10 cellular contexts compared by ENCODE assay signal in genomic region chr1:156631152-156631551, GRCh38. TPM values are rescaled to one million over a fixed set of nuclear protein-coding genes. Genes with fewer than 3 reads are reported as not detected.
DNase-seq lines count a peak whose midpoint lies in the region; ATAC-seq, FAIRE-seq and TF ChIP-seq lines count a peak whose summit lies in the region.
"Not testable (repeated sequence)": the region's sequence is repeated elsewhere in the genome, so short reads cannot be mapped to it uniquely, and the experiment has no call there.
"Had no signal": no experiment of that assay in that cellular context is flagged by ENCODE, and none has a peak within 500 bp of the region (broad histone marks: within the 10 kb centered on the region; RNA-seq: fewer than 3 reads in every experiment).

No MANE protein-coding gene starts in this region.

- TF ChIP-seq POLR2A in HepG2 (IDR thresholded peaks at IDR 0.05; ENCODE audit: insufficient read depth in 1 of 2, low read depth in 2 of 2, low read length in 2 of 2): not testable (repeated sequence)

- not testable (repeated sequence) for H4K20me1 ChIP-seq in OCI-LY7 (ENCODE audit: insufficient read depth, low read length); HepG2 (ENCODE audit: insufficient read depth, low read length)

- not testable (repeated sequence) for H3K4me3 ChIP-seq in OCI-LY7 (ENCODE audit: low read depth, low read length, poor library complexity, severe bottlenecking); HepG2 (replicated peaks in 1 of 3; ENCODE audit: insufficient read depth in 1 of 3, low read depth in 2 of 3, low read length in 3 of 3)

- BruUV-seq in OCI-LY7 (replicated peaks; lab: Mats Ljungman, UMichigan); HepG2 (replicated peaks; lab: Mats Ljungman, UMichigan): not testable (repeated sequence)

- WGBS in HepG2 (ENCODE audit: low lambda C conversion rate): 13% methylated on average over 9 of the region's 9 CpGs

- H3K27ac ChIP-seq in C4-2B; OCI-LY7 (ENCODE audit: low read depth, low read length, poor library complexity, severe bottlenecking); HepG2 (ENCODE audit: extremely low read length, insufficient read depth, low read length): not testable (repeated sequence)

- TF ChIP-seq EP300 in HepG2 (IDR thresholded peaks at IDR 0.05; ENCODE audit: low read depth in 2 of 2, low read length in 2 of 2); HepG2 (CRISPR knock-in tag; IDR thresholded peaks at IDR 0.05; ENCODE audit: borderline replicate concordance): not testable (repeated sequence)

- not testable (repeated sequence) for TF ChIP-seq RAD21 in HepG2 (CRISPR knock-in tag; IDR thresholded peaks at IDR 0.05)

- not testable (repeated sequence) for H3K4me2 ChIP-seq in OCI-LY7 (ENCODE audit: low read length); HepG2 (ENCODE audit: low read depth, low read length)

- not testable (repeated sequence) for H3K9me3 ChIP-seq in OCI-LY7 (ENCODE audit: low read length); HepG2 (ENCODE audit: low read length)

- FAIRE-seq in HepG2 (lab: Jason Lieb, UNC): not testable (repeated sequence)

- TF ChIP-seq CTCF in C4-2B (conservative IDR thresholded peaks at IDR 0.05): peak; percentile 31
- TF ChIP-seq CTCF in OCI-LY7 (conservative IDR thresholded peaks at IDR 0.05; ENCODE audit: low read length): peak; percentile 44; the same call in 1 of the 2 replicates
- TF ChIP-seq CTCF in HepG2 (CRISPR knock-in tag; IDR thresholded peaks at IDR 0.05): not testable (repeated sequence)

- peak overlapping the region; percentile 38 for H3K27ac Mint-ChIP-seq in central memory CD8-positive, alpha-beta T cell (ENCODE audit: low read depth)

- in situ Hi-C loops in HepG2 (cut with HindIII; ENCODE audit: extremely low pct_ligation_motif_present, low pct_unique_long_range_greater_than_20kb): not testable (repeated sequence)

- H2AFZ ChIP-seq in OCI-LY7 (ENCODE audit: low read length); HepG2 (ENCODE audit: low read length): not testable (repeated sequence)

- not testable (repeated sequence) for H3K4me1 Mint-ChIP-seq in central memory CD8-positive, alpha-beta T cell

- ATAC-seq in central memory CD8-positive, alpha-beta T cell (replicated peaks; ENCODE audit: extremely low read depth, poor library complexity, severe bottlenecking); HepG2: not testable (repeated sequence)

- intact Hi-C loops in OCI-LY7 (cut with micrococcal nuclease; ENCODE audit: unreplicated experiment); HepG2 (cut with micrococcal nuclease; ENCODE audit: unreplicated experiment): not testable (repeated sequence)

- POLR2A ChIA-PET in HEK293T (lab: Yijun Ruan, JAX): interaction anchor here (2.0 kb wide), 1 partner anchor 30 kb away, joined by 5 read pairs; no protein-coding TSS in a partner anchor
- POLR2A ChIA-PET in OCI-LY7 (lab: Charles Lee); HepG2 (lab: Yijun Ruan, JAX): not testable (repeated sequence)

- peaks cover 92% of the 10 kb centered on the region for H3K27me3 Mint-ChIP-seq in central memory CD8-positive, alpha-beta T cell

- not testable (repeated sequence) for H3K9me2 ChIP-seq in OCI-LY7 (ENCODE audit: insufficient read depth, low read length)

- not testable (repeated sequence) for H3K4me3 Mint-ChIP-seq in central memory CD8-positive, alpha-beta T cell

- not testable (repeated sequence) for DNase-seq in HEK293T (ENCODE audit: extremely low spot score); OCI-LY7 (ENCODE audit: low spot score); central memory CD8-positive, alpha-beta T cell (ENCODE audit: low spot score in 2 of 2); HepG2 (ENCODE audit: low spot score)

- H3K9me3 Mint-ChIP-seq in central memory CD8-positive, alpha-beta T cell: not testable (repeated sequence)

- H3K36me3 ChIP-seq in OCI-LY7 (ENCODE audit: insufficient read depth, low read length); HepG2 (replicated peaks in 1 of 2; ENCODE audit: control insufficient read depth in 1 of 2, insufficient read depth in 2 of 2, low read length in 2 of 2): not testable (repeated sequence)

- H3K9ac ChIP-seq in HepG2 (ENCODE audit: insufficient read depth, low read depth, low read length): not testable (repeated sequence)

- peaks cover 23% of the 10 kb centered on the region for H3K4me1 ChIP-seq in OCI-LY7 (ENCODE audit: insufficient read depth, low read length, poor library complexity, severe bottlenecking)
- H3K4me1 ChIP-seq in HepG2 (ENCODE audit: insufficient read depth, low read length): not testable (repeated sequence)

- CTCF ChIA-PET in HEK293T (lab: Yijun Ruan, JAX): interaction anchor here (1.1 to 2.2 kb wide), 5 partner anchors 11 to 75 kb away, joined by 3 to 12 read pairs (median 8); partner anchors contain the start of genes BCAN, CRABP2 and HAPLN2
- CTCF ChIA-PET in OCI-LY7 (lab: Charles Lee; ENCODE audit: unreplicated experiment); HepG2 (lab: Yijun Ruan, JAX; ENCODE audit: low intra/inter-chr PET ratio, low total read pairs): not testable (repeated sequence)

- H3K36me3 Mint-ChIP-seq in central memory CD8-positive, alpha-beta T cell (ENCODE audit: insufficient read depth): not testable (repeated sequence)

- H3K79me2 ChIP-seq in OCI-LY7 (ENCODE audit: insufficient read depth, low read depth, low read length); HepG2 (ENCODE audit: insufficient read depth, low read length): not testable (repeated sequence)

- peaks cover 5 to 42% of the 10 kb centered on the region in 2 experiments for H3K27me3 ChIP-seq in HepG2 (ENCODE audit: control insufficient read depth in 1 of 2, insufficient read depth in 2 of 2, low read length in 2 of 2)

RNA-seq across cellular contexts. Expression of gene BCAN, which starts 10.8 kb away (rescaled TPM):
- total RNA-seq in OCI-LY7 (2014; rRNA removed; shearing (Covaris generic)): 0.44 TPM in 1 of 2 replicates, not detected in the other
- total RNA-seq in OCI-LY7 (2022) (not detected in 2 replicates), HepG2 (2016; rRNA removed; fragmentation: Illumina TruSeq; extraction: Trizol) (not detected in 2 replicates)
- not detected in 2 replicates for total RNA-seq in HepG2 (2016; cell fraction: cytosol; rRNA removed; fragmentation: Illumina TruSeq; extraction: Trizol; ENCODE audit: low read depth)
- not detected in 2 replicates for total RNA-seq in HepG2 (2016; cell fraction: insoluble cytoplasmic fraction; rRNA removed; fragmentation: Illumina TruSeq; extraction: Trizol)
- total RNA-seq in HepG2 (2016; cell fraction: membrane; rRNA removed; fragmentation: Illumina TruSeq; extraction: Trizol): not detected in 2 replicates
- not detected in 2 replicates for total RNA-seq in HepG2 (2016; cell fraction: nucleus; rRNA removed; fragmentation: Illumina TruSeq; extraction: Trizol)
- polyA plus RNA-seq in HepG2 (2011; rRNA removed): not detected in 2 replicates
- polyA plus RNA-seq in HepG2 (2011; cell fraction: cytosol; rRNA removed): not detected in 2 replicates
- 0.24 TPM in 1 of 2 replicates, not detected in the other for polyA plus RNA-seq in HepG2 (2011; cell fraction: nucleus; rRNA removed)
- 0.21 TPM in 2 replicates for polyA plus RNA-seq in HepG2 (2012)
- not detected in 2 replicates for polyA plus RNA-seq in HepG2 (2016; cell fraction: cytosol; fragmentation: Illumina TruSeq; extraction: Trizol; ENCODE audit: low read depth)
- polyA plus RNA-seq in HepG2 (2016; cell fraction: insoluble cytoplasmic fraction; fragmentation: Illumina TruSeq; extraction: Trizol; ENCODE audit: low read depth): not detected in 2 replicates
- polyA plus RNA-seq in HepG2 (2016; cell fraction: membrane; fragmentation: Illumina TruSeq; extraction: Trizol; ENCODE audit: low read depth): not detected in 2 replicates
- not detected in 2 replicates for polyA plus RNA-seq in HepG2 (2016; cell fraction: nucleus; fragmentation: Illumina TruSeq; extraction: Trizol; ENCODE audit: insufficient read depth, low read depth)
- not detected in 2 replicates for polyA minus RNA-seq in HepG2 (2011; rRNA and poly(A)+ RNA removed; ENCODE audit: low replicate concordance)
- not detected in 2 replicates for polyA minus RNA-seq in HepG2 (2011; cell fraction: cytosol; rRNA and poly(A)+ RNA removed)
- polyA minus RNA-seq in HepG2 (2011; cell fraction: nucleus; rRNA and poly(A)+ RNA removed): not detected in 2 replicates
- total RNA-seq: CD8-positive, alpha-beta T cell; IMR-90 had no signal
- polyA plus RNA-seq: AG04450, CD14-positive monocyte had no signal

RNA-seq across cellular contexts. Expression of gene HAPLN2, which starts 11.9 kb away (rescaled TPM):
- total RNA-seq in OCI-LY7 (2014; rRNA removed; shearing (Covaris generic)): 0.41 and 0.62 TPM in 2 replicates
- 1.1 and 1.4 TPM in 2 replicates for total RNA-seq in OCI-LY7 (2022)
- not detected in 2 replicates for total RNA-seq in HepG2 (2016; rRNA removed; fragmentation: Illumina TruSeq; extraction: Trizol)
- total RNA-seq in HepG2 (2016; cell fraction: cytosol; rRNA removed; fragmentation: Illumina TruSeq; extraction: Trizol; ENCODE audit: low read depth): not detected in 2 replicates
- not detected in 2 replicates for total RNA-seq in HepG2 (2016; cell fraction: insoluble cytoplasmic fraction; rRNA removed; fragmentation: Illumina TruSeq; extraction: Trizol)
- not detected in 2 replicates for total RNA-seq in HepG2 (2016; cell fraction: membrane; rRNA removed; fragmentation: Illumina TruSeq; extraction: Trizol)
- total RNA-seq in HepG2 (2016; cell fraction: nucleus; rRNA removed; fragmentation: Illumina TruSeq; extraction: Trizol): not detected in 2 replicates
- polyA plus RNA-seq in HepG2 (2011; rRNA removed): 0.09 TPM in 1 of 2 replicates, not detected in the other
- not detected in 2 replicates for polyA plus RNA-seq in HepG2 (2011; cell fraction: cytosol; rRNA removed)
- 0.40 and 0.62 TPM in 2 replicates for polyA plus RNA-seq in HepG2 (2011; cell fraction: nucleus; rRNA removed)
- polyA plus RNA-seq in HepG2 (2012): 0.19 TPM in 1 of 2 replicates, not detected in the other
- polyA plus RNA-seq in HepG2 (2016; cell fraction: cytosol; fragmentation: Illumina TruSeq; extraction: Trizol; ENCODE audit: low read depth): not detected in 2 replicates
- polyA plus RNA-seq in HepG2 (2016; cell fraction: insoluble cytoplasmic fraction; fragmentation: Illumina TruSeq; extraction: Trizol; ENCODE audit: low read depth): not detected in 2 replicates
- polyA plus RNA-seq in HepG2 (2016; cell fraction: membrane; fragmentation: Illumina TruSeq; extraction: Trizol; ENCODE audit: low read depth): not detected in 2 replicates
- not detected in 2 replicates for polyA plus RNA-seq in HepG2 (2016; cell fraction: nucleus; fragmentation: Illumina TruSeq; extraction: Trizol; ENCODE audit: insufficient read depth, low read depth)
- polyA minus RNA-seq in HepG2 (2011; rRNA and poly(A)+ RNA removed; ENCODE audit: low replicate concordance): not detected in 2 replicates
- polyA minus RNA-seq in HepG2 (2011; cell fraction: cytosol; rRNA and poly(A)+ RNA removed): not detected in 2 replicates
- polyA minus RNA-seq in HepG2 (2011; cell fraction: nucleus; rRNA and poly(A)+ RNA removed): not detected in 2 replicates
- total RNA-seq: H4, IMR-90 had no signal
- polyA plus RNA-seq: AG04450, CD14-positive monocyte, IMR-90 had no signal

RNA-seq across cellular contexts. Expression of gene GPATCH4, which starts 29.9 kb away (rescaled TPM):
- total RNA-seq in OCI-LY7 (2014; rRNA removed; shearing (Covaris generic)): 33.3 and 40.9 TPM in 2 replicates
- total RNA-seq in OCI-LY7 (2022) (38.5 and 51.6 TPM in 2 replicates), HepG2 (2016; rRNA removed; fragmentation: Illumina TruSeq; extraction: Trizol) (37.9 and 43.4 TPM in 2 replicates)
- 7.3 and 7.7 TPM in 2 replicates for total RNA-seq in HepG2 (2016; cell fraction: cytosol; rRNA removed; fragmentation: Illumina TruSeq; extraction: Trizol; ENCODE audit: low read depth)
- 37.1 and 46.1 TPM in 2 replicates for total RNA-seq in HepG2 (2016; cell fraction: insoluble cytoplasmic fraction; rRNA removed; fragmentation: Illumina TruSeq; extraction: Trizol)
- 22.7 and 24.7 TPM in 2 replicates for total RNA-seq in HepG2 (2016; cell fraction: membrane; rRNA removed; fragmentation: Illumina TruSeq; extraction: Trizol)
- 36.6 and 38.1 TPM in 2 replicates for total RNA-seq in HepG2 (2016; cell fraction: nucleus; rRNA removed; fragmentation: Illumina TruSeq; extraction: Trizol)
- 19.2 and 20.0 TPM in 2 replicates for polyA plus RNA-seq in HepG2 (2011; rRNA removed)
- 13.1 and 21.0 TPM in 2 replicates for polyA plus RNA-seq in HepG2 (2011; cell fraction: cytosol; rRNA removed)
- polyA plus RNA-seq in HepG2 (2011; cell fraction: nucleus; rRNA removed): 13.5 and 17.3 TPM in 2 replicates
- polyA plus RNA-seq in HepG2 (2012): 26.6 and 33.5 TPM in 2 replicates
- 11.1 and 11.2 TPM in 2 replicates for polyA plus RNA-seq in HepG2 (2016; cell fraction: cytosol; fragmentation: Illumina TruSeq; extraction: Trizol; ENCODE audit: low read depth)
- 79.1 and 79.7 TPM in 2 replicates for polyA plus RNA-seq in HepG2 (2016; cell fraction: insoluble cytoplasmic fraction; fragmentation: Illumina TruSeq; extraction: Trizol; ENCODE audit: low read depth)
- 22.9 and 25.6 TPM in 2 replicates for polyA plus RNA-seq in HepG2 (2016; cell fraction: membrane; fragmentation: Illumina TruSeq; extraction: Trizol; ENCODE audit: low read depth)
- 59.3 and 65.1 TPM in 2 replicates for polyA plus RNA-seq in HepG2 (2016; cell fraction: nucleus; fragmentation: Illumina TruSeq; extraction: Trizol; ENCODE audit: insufficient read depth, low read depth)
- 24.3 and 141 TPM in 2 replicates for polyA minus RNA-seq in HepG2 (2011; rRNA and poly(A)+ RNA removed; ENCODE audit: low replicate concordance)
- polyA minus RNA-seq in HepG2 (2011; cell fraction: cytosol; rRNA and poly(A)+ RNA removed): 9.7 and 9.9 TPM in 2 replicates
- 46.1 and 51.0 TPM in 2 replicates for polyA minus RNA-seq in HepG2 (2011; cell fraction: nucleus; rRNA and poly(A)+ RNA removed)

RNA-seq across cellular contexts. Expression of gene NAXE, which starts 39.6 kb away (rescaled TPM):
- 71.6 and 81.5 TPM in 2 replicates for total RNA-seq in OCI-LY7 (2014; rRNA removed; shearing (Covaris generic))
- total RNA-seq in OCI-LY7 (2022): 56.1 and 61.1 TPM in 2 replicates
- 37.9 and 59.4 TPM in 2 replicates for total RNA-seq in HepG2 (2016; rRNA removed; fragmentation: Illumina TruSeq; extraction: Trizol)
- 69.0 and 80.5 TPM in 2 replicates for total RNA-seq in HepG2 (2016; cell fraction: cytosol; rRNA removed; fragmentation: Illumina TruSeq; extraction: Trizol; ENCODE audit: low read depth)
- 32.9 and 62.3 TPM in 2 replicates for total RNA-seq in HepG2 (2016; cell fraction: insoluble cytoplasmic fraction; rRNA removed; fragmentation: Illumina TruSeq; extraction: Trizol)
- 57.8 and 70.5 TPM in 2 replicates for total RNA-seq in HepG2 (2016; cell fraction: membrane; rRNA removed; fragmentation: Illumina TruSeq; extraction: Trizol)
- 36.6 and 46.8 TPM in 2 replicates for total RNA-seq in HepG2 (2016; cell fraction: nucleus; rRNA removed; fragmentation: Illumina TruSeq; extraction: Trizol)
- 35.0 and 39.4 TPM in 2 replicates for polyA plus RNA-seq in HepG2 (2011; rRNA removed)
- 44.6 and 54.4 TPM in 2 replicates for polyA plus RNA-seq in HepG2 (2011; cell fraction: cytosol; rRNA removed)
- 28.8 and 37.7 TPM in 2 replicates for polyA plus RNA-seq in HepG2 (2011; cell fraction: nucleus; rRNA removed)
- 37.1 and 42.0 TPM in 2 replicates for polyA plus RNA-seq in HepG2 (2012)
- 109 and 132 TPM in 2 replicates for polyA plus RNA-seq in HepG2 (2016; cell fraction: cytosol; fragmentation: Illumina TruSeq; extraction: Trizol; ENCODE audit: low read depth)
- 38.4 and 48.9 TPM in 2 replicates for polyA plus RNA-seq in HepG2 (2016; cell fraction: insoluble cytoplasmic fraction; fragmentation: Illumina TruSeq; extraction: Trizol; ENCODE audit: low read depth)
- polyA plus RNA-seq in HepG2 (2016; cell fraction: membrane; fragmentation: Illumina TruSeq; extraction: Trizol; ENCODE audit: low read depth): 78.1 and 86.6 TPM in 2 replicates
- polyA plus RNA-seq in HepG2 (2016; cell fraction: nucleus; fragmentation: Illumina TruSeq; extraction: Trizol; ENCODE audit: insufficient read depth, low read depth): 64.6 and 71.1 TPM in 2 replicates
- polyA minus RNA-seq in HepG2 (2011; rRNA and poly(A)+ RNA removed; ENCODE audit: low replicate concordance): 43.3 and 215 TPM in 2 replicates
- 15.2 and 16.5 TPM in 2 replicates for polyA minus RNA-seq in HepG2 (2011; cell fraction: cytosol; rRNA and poly(A)+ RNA removed)
- polyA minus RNA-seq in HepG2 (2011; cell fraction: nucleus; rRNA and poly(A)+ RNA removed): 15.8 and 22.0 TPM in 2 replicates

RNA-seq across cellular contexts. Expression of gene NES, which starts 46.1 kb away (rescaled TPM):
- total RNA-seq in OCI-LY7 (2014; rRNA removed; shearing (Covaris generic)): not detected in 2 replicates
- not detected in 2 replicates for total RNA-seq in OCI-LY7 (2022)
- total RNA-seq in HepG2 (2016; rRNA removed; fragmentation: Illumina TruSeq; extraction: Trizol): 12.7 and 16.6 TPM in 2 replicates
- 0.30 and 0.53 TPM in 2 replicates for total RNA-seq in HepG2 (2016; cell fraction: cytosol; rRNA removed; fragmentation: Illumina TruSeq; extraction: Trizol; ENCODE audit: low read depth)
- 9.1 and 18.2 TPM in 2 replicates for total RNA-seq in HepG2 (2016; cell fraction: insoluble cytoplasmic fraction; rRNA removed; fragmentation: Illumina TruSeq; extraction: Trizol)
- total RNA-seq in HepG2 (2016; cell fraction: membrane; rRNA removed; fragmentation: Illumina TruSeq; extraction: Trizol): 1.4 and 1.5 TPM in 2 replicates
- total RNA-seq in HepG2 (2016; cell fraction: nucleus; rRNA removed; fragmentation: Illumina TruSeq; extraction: Trizol): 11.7 and 13.1 TPM in 2 replicates
- 1.7 and 2.5 TPM in 2 replicates for polyA plus RNA-seq in HepG2 (2011; rRNA removed)
- polyA plus RNA-seq in HepG2 (2011; cell fraction: cytosol; rRNA removed): 1.1 and 1.2 TPM in 2 replicates
- polyA plus RNA-seq in HepG2 (2011; cell fraction: nucleus; rRNA removed): 9.3 and 9.7 TPM in 2 replicates
- 3.5 and 3.6 TPM in 2 replicates for polyA plus RNA-seq in HepG2 (2012)
- 0.32 and 0.38 TPM in 2 replicates for polyA plus RNA-seq in HepG2 (2016; cell fraction: cytosol; fragmentation: Illumina TruSeq; extraction: Trizol; ENCODE audit: low read depth)
- polyA plus RNA-seq in HepG2 (2016; cell fraction: insoluble cytoplasmic fraction; fragmentation: Illumina TruSeq; extraction: Trizol; ENCODE audit: low read depth): 8.6 and 10.8 TPM in 2 replicates
- 0.46 and 0.93 TPM in 2 replicates for polyA plus RNA-seq in HepG2 (2016; cell fraction: membrane; fragmentation: Illumina TruSeq; extraction: Trizol; ENCODE audit: low read depth)
- polyA plus RNA-seq in HepG2 (2016; cell fraction: nucleus; fragmentation: Illumina TruSeq; extraction: Trizol; ENCODE audit: insufficient read depth, low read depth): 27.3 and 27.7 TPM in 2 replicates
- polyA minus RNA-seq in HepG2 (2011; rRNA and poly(A)+ RNA removed; ENCODE audit: low replicate concordance): 0.91 and 2.7 TPM in 2 replicates
- 2.4 and 2.5 TPM in 2 replicates for polyA minus RNA-seq in HepG2 (2011; cell fraction: cytosol; rRNA and poly(A)+ RNA removed)
- polyA minus RNA-seq in HepG2 (2011; cell fraction: nucleus; rRNA and poly(A)+ RNA removed): 1.5 and 1.7 TPM in 2 replicates
- total RNA-seq: CD8-positive, alpha-beta T cell had no signal
- polyA plus RNA-seq: CD14-positive monocyte had no signal
